Comparison of ENCODE assay signal across 16 cellular contexts in the genomic region with DNA sequence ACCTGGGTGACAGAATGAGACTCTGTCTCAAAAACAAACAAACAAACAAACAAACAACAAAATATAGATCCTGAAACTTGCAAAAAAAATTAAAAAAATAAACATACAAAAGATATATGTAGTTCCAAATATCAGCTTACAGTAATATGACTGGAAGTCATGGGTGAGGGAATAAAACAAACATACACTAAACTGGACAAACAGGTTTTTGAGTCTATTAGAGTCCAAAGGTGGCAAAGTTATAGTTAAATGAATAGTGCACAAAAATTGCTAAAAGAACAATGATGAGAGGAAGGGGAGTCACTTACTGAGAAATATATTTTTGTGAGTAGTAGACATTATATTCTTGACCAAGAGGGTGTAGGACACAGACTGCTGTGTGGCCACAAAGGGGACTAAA. TPM values are rescaled to one million over a fixed set of nuclear protein-coding genes. Genes with fewer than 3 reads are reported as not detected.
A peak's percentile ranks its signal among the peaks of the same experiment; 100 is the strongest.
DNase-seq lines count a peak whose midpoint lies in the region; ATAC-seq and TF ChIP-seq lines count a peak whose summit lies in the region.
"Had no signal": no experiment of that assay in that cellular context is flagged by ENCODE, and none has a peak within 500 bp of the region (broad histone marks: within the 10 kb centered on the region; RNA-seq: fewer than 3 reads in every experiment).

No MANE protein-coding gene starts in this region.

- H3K27me3 ChIP-seq in aorta (ENCODE audit: control insufficient read depth in 1 of 2, insufficient read depth in 2 of 2, low read length in 1 of 2): no peaks in the 10 kb centered on the region
- H3K27me3 ChIP-seq: BLaER1, esophagus muscularis mucosa, suprapubic skin had no signal

- H3K4me1 ChIP-seq in aorta (ENCODE audit: control insufficient read depth in 1 of 2, insufficient read depth in 2 of 2, low read length in 2 of 2): no peaks in the 10 kb centered on the region

- no peaks in the 10 kb centered on the region for H3K9me3 ChIP-seq in aorta (ENCODE audit: control insufficient read depth, low read length)
- H3K9me3 ChIP-seq: BLaER1, esophagus muscularis mucosa, suprapubic skin had no signal

- peak overlapping the region; percentile 63 for H3K27ac Mint-ChIP-seq in type B pancreatic cell

- TF ChIP-seq CTCF in type B pancreatic cell (conservative IDR thresholded peaks at IDR 0.05) (no peak), GM13976 (IDR thresholded peaks at IDR 0.05; ENCODE audit: borderline replicate concordance, control extremely low read depth, extremely low read depth, insufficient read depth, missing control alignments) (no peak)

- H3K27ac ChIP-seq in aorta (ENCODE audit: low read depth in 1 of 2, low read length in 2 of 2): no peak overlapping the region
- H3K27ac ChIP-seq: BLaER1, esophagus muscularis mucosa, suprapubic skin had no signal

- H3K27me3 Mint-ChIP-seq in type B pancreatic cell: no peaks in the 10 kb centered on the region

- no peak overlapping the region for H3K4me3 ChIP-seq in aorta (ENCODE audit: low read length in 2 of 2)
- H3K4me3 ChIP-seq: BLaER1, esophagus muscularis mucosa, suprapubic skin had no signal

- H3K9me3 Mint-ChIP-seq in type B pancreatic cell: peaks cover 5% of the 10 kb centered on the region

- no peaks in the 10 kb centered on the region for H3K36me3 ChIP-seq in aorta (ENCODE audit: control insufficient read depth in 1 of 2, insufficient read depth in 2 of 2, low read length in 1 of 2)

- in situ Hi-C loops in GM13976 (cut with MboI; ENCODE audit: low sequenced_read_pairs, unreplicated experiment): no loop called here

- H3K4me3 Mint-ChIP-seq in type B pancreatic cell: peak overlapping the region; percentile 62

- ATAC-seq in aorta (ENCODE audit: low FRiP score): no peak

- intact Hi-C loops in aorta (cut with DNase I): no loop called here

- peaks cover 12% of the 10 kb centered on the region for H3K4me1 Mint-ChIP-seq in type B pancreatic cell (ENCODE audit: unreplicated experiment)

- peaks cover 30% of the 10 kb centered on the region for H3K36me3 Mint-ChIP-seq in type B pancreatic cell

- DNase-seq in NCI-H1105 treated with DMSO at 0.1 percent for 48 hours (lab: John Stamatoyannopoulos, UW): peak; percentile 29
- DNase-seq in NCI-H1105 (lab: John Stamatoyannopoulos, UW): no peak
- peak; percentile 18 for DNase-seq in NCI-H774 (lab: John Stamatoyannopoulos, UW)
- peak; percentile 31 for DNase-seq in kidney tubule cell (ENCODE audit: low spot score)
- DNase-seq in type B pancreatic cell (ENCODE audit: extremely low spot score, unreplicated experiment): no peak
- no peak for DNase-seq in aorta
- DNase-seq in activated CD4-positive, alpha-beta T cell treated with anti-CD3 and anti-CD28 coated beads for 4 hours: no peak
- DNase-seq in GM13976 (ENCODE audit: low spot score): no peak
- DNase-seq: 8988T; activated gamma-delta T cell treated with Interleukin-2 at 50 U/mL for 16 hours; occipital lobe; stimulated activated CD4-positive, alpha-beta T cell treated with anti-CD3 and anti-CD28 coated beads, Interleukin-2, amount 100 ng/mL, for 48 hours; T1000 had no signal

RNA-seq across cellular contexts. Expression of a gene that starts 16.7 kb away (rescaled TPM):
- total RNA-seq in type B pancreatic cell (ENCODE audit: low replicate concordance): 16.3 and 20.4 TPM in 2 replicates
- total RNA-seq in aorta: 10 to 100 TPM; 19.7 to 25.4 TPM
- 10 to 100 TPM in 1 of 2 donors, 1 to 10 TPM in 1; 3.0 to 12.5 TPM for polyA plus RNA-seq in aorta

Comparison
In these comparisons a context has a peak if more than half of its experiments do, and no peak if none do; other contexts are left out.
1. DNase-seq: peak in NCI-H1105 treated with DMSO at 0.1 percent for 48 hours (single experiment), NCI-H774 (single experiment) and kidney tubule cell (single experiment); none in NCI-H1105 (single experiment), type B pancreatic cell (single experiment), aorta (0 of 2), activated CD4-positive, alpha-beta T cell treated with anti-CD3 and anti-CD28 coated beads for 4 hours (0 of 2) and GM13976 (single experiment).